ENCODE assay signal across 25 cellular contexts in the genomic region with DNA sequence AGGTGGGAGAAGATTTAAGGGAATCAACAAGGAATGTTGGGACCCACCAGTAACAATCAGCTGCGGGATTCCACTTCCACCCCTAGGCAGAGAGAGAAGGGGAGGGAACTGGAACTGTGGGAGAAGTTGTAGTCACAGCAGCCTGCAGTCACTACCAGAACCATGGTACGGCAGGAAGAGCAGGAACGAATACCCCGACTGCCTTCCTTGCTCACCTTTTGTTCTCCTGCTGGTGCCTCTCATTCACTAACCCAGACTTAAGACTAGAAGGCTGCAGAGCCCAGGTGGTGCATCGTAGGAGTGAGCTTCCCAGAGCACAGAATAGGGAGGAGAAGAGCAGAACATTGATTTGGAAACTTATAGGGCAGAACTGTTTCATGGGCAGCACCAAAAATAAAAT.
"Had no signal": no experiment of that assay in that cellular context is flagged by ENCODE, and none has a peak within 500 bp of the region (broad histone marks: within the 10 kb centered on the region; RNA-seq: fewer than 3 reads in every experiment).

No MANE protein-coding gene starts in this region.

- H3K36me3 ChIP-seq: esophagus squamous epithelium, neural progenitor cell, right atrium auricular region, spleen, uterus had no signal

- H3K27ac ChIP-seq: esophagus squamous epithelium, neural progenitor cell, parathyroid adenoma, psoas muscle, right atrium auricular region, spleen, testis, uterus had no signal

- H3K4me1 ChIP-seq: parathyroid adenoma, uterus had no signal

- H3K9ac ChIP-seq: neural progenitor cell, parathyroid adenoma had no signal

- H2AFZ ChIP-seq: neural progenitor cell, parathyroid adenoma had no signal

- H3K4me3 ChIP-seq: esophagus squamous epithelium, neural progenitor cell, psoas muscle, right atrium auricular region, spleen, testis, uterus had no signal

- H3K79me2 ChIP-seq: parathyroid adenoma had no signal

- H3K4me2 ChIP-seq: neural progenitor cell had no signal

- ATAC-seq: left colon, natural killer cell, psoas muscle had no signal

- H3K9me3 ChIP-seq: esophagus squamous epithelium, psoas muscle, right atrium auricular region, spleen, testis, uterus had no signal

- DNase-seq: activated CD4-positive, alpha-beta T cell treated with anti-CD3 and anti-CD28 coated beads for 48 hours; activated CD4-positive, alpha-beta T cell treated with anti-CD3 and anti-CD28 coated beads, Interleukin-2, amount 50 U/mL, for 48 hours; activated CD8-positive, alpha-beta memory T cell treated with anti-CD3 and anti-CD28 coated beads for 24 hours; activated CD8-positive, alpha-beta memory T cell treated with anti-CD3 and anti-CD28 coated beads, Interleukin-2, amount 50 U/mL, for 4 hours; activated effector memory CD4-positive, alpha-beta T cell treated with anti-CD3 and anti-CD28 coated beads, Interleukin-2, amount 50 U/mL, for 16 hours; activated naive CD4-positive, alpha-beta T cell treated with anti-CD3 and anti-CD28 coated beads for 36 hours; activated T-cell treated with anti-CD3 and anti-CD28 coated beads, Interleukin-2, amount 50 U/mL, for 1 hour; amygdala; esophagus squamous epithelium; foreskin melanocyte; immature natural killer cell; kidney; left colon; midbrain; natural killer cell; occipital lobe; psoas muscle; spleen; stimulated activated CD4-positive, alpha-beta T cell treated with anti-CD3 and anti-CD28 coated beads, Interleukin-2, amount 100 ng/mL, for 48 hours; stimulated activated naive CD4-positive, alpha-beta T cell treated with Interleukin-2 at 50 U/mL for 16 hours; testis; uterus had no signal

- H3K27me3 ChIP-seq: esophagus squamous epithelium, neural progenitor cell, right atrium auricular region, spleen, testis, uterus had no signal
